19 cellular contexts compared by ENCODE assay signal in genomic region chr2:238261718-238262375, GRCh38. TPM values are rescaled to one million over a fixed set of nuclear protein-coding genes. Genes with fewer than 3 reads are reported as not detected.
DNase-seq lines count a peak whose midpoint lies in the region; ATAC-seq and TF ChIP-seq lines count a peak whose summit lies in the region.
"Had no signal": no experiment of that assay in that cellular context is flagged by ENCODE, and none has a peak within 500 bp of the region (broad histone marks: within the 10 kb centered on the region; RNA-seq: fewer than 3 reads in every experiment).

No MANE protein-coding gene starts in this region.

- no peak overlapping the region for H3K4me2 ChIP-seq in mesenchymal stem cell (ENCODE audit: low read length, poor library complexity, severe bottlenecking)

- no peak for ATAC-seq in natural killer cell treated with Interleukin-12 subunit alpha and Interleukin-12 subunit beta and Interleukin-15 and Interleukin-18, amount 100 ng/mL, for 72 hours
- ATAC-seq in natural killer cell (no peak), GM21825 (IDR thresholded peaks at IDR 0.05; ENCODE audit: unreplicated experiment) (no peak)

- 91 to 93% methylated on average over 12 to 16 of the region's 16 CpGs for WGBS in endodermal cell (ENCODE audit: insufficient coverage in 1 of 2, insufficient read length in 1 of 2), 2 experiments
- WGBS in mesenchymal stem cell, result 97% methylated on average over 16 of the region's 16 CpGs

- H2BK120ac ChIP-seq in mesenchymal stem cell (ENCODE audit: low read depth, low read length), result no peak overlapping the region

- no peak overlapping the region for H2BK12ac ChIP-seq in mesenchymal stem cell (ENCODE audit: low read length in 2 of 2)

- H2AK5ac ChIP-seq in mesenchymal stem cell (ENCODE audit: low read length, severe bottlenecking), result peak overlapping the region; percentile 30

- H4K91ac ChIP-seq in mesenchymal stem cell (ENCODE audit: low read length), result peak overlapping the region; percentile 13

- TF ChIP-seq CTCF in natural killer cell (IDR thresholded peaks at IDR 0.05), result no peak
- TF ChIP-seq CTCF in endodermal cell (conservative IDR thresholded peaks at IDR 0.05), result no peak

- H2BK15ac ChIP-seq in mesenchymal stem cell (ENCODE audit: low read depth, poor library complexity, severe bottlenecking), result no peak overlapping the region

- H3K36me3 ChIP-seq in endodermal cell (ENCODE audit: control insufficient read depth, insufficient read depth, low read length) (peaks cover 53% of the 10 kb centered on the region), mesenchymal stem cell (ENCODE audit: control insufficient read depth in 1 of 2, insufficient read depth in 2 of 2, low read depth in 1 of 2, low read length in 2 of 2) (peaks cover 49 to 52% of the 10 kb centered on the region in 2 experiments)

- H3K9me3 Mint-ChIP-seq in natural killer cell treated with Interleukin-12 subunit alpha and Interleukin-12 subunit beta and Interleukin-15 and Interleukin-18, amount 100 ng/mL, for 72 hours, result no peaks in the 10 kb centered on the region
- H3K9me3 Mint-ChIP-seq in natural killer cell (no peaks in the 10 kb centered on the region), endodermal cell (no peaks in the 10 kb centered on the region)
- H3K9me3 Mint-ChIP-seq: H9 had no signal

- H2AFZ ChIP-seq in mesenchymal stem cell (ENCODE audit: low read depth, low read length), result no peak overlapping the region

- no peak overlapping the region for H3K23ac ChIP-seq in mesenchymal stem cell (ENCODE audit: low read length in 2 of 2)

- intact Hi-C loops in natural killer cell (cut with micrococcal nuclease), result no loop called here

- peaks cover 4 to 6% of the 10 kb centered on the region in 2 donors for H3K4me1 Mint-ChIP-seq in natural killer cell treated with Interleukin-12 subunit alpha and Interleukin-12 subunit beta and Interleukin-15 and Interleukin-18, amount 100 ng/mL, for 72 hours (ENCODE audit: low read depth in 2 of 2)
- H3K4me1 Mint-ChIP-seq in natural killer cell, result peaks cover 4 to 7% of the 10 kb centered on the region in 2 donors
- H3K4me1 Mint-ChIP-seq in endodermal cell, result peaks cover 4% of the 10 kb centered on the region

- H3K27me3 ChIP-seq in endodermal cell (ENCODE audit: control insufficient read depth, insufficient read depth, low read length, poor library complexity, severe bottlenecking), result no peaks in the 10 kb centered on the region
- no peaks in the 10 kb centered on the region for H3K27me3 ChIP-seq in mesenchymal stem cell (ENCODE audit: control insufficient read depth in 1 of 2, insufficient read depth in 1 of 2, low read length in 2 of 2)
- H3K27me3 ChIP-seq: SJSA1 had no signal

- no peak overlapping the region for H3K14ac ChIP-seq in mesenchymal stem cell (ENCODE audit: low read length in 2 of 2)

- H2BK5ac ChIP-seq in mesenchymal stem cell (ENCODE audit: low read depth, low read length, poor library complexity, severe bottlenecking), result no peak overlapping the region

- H3K27me3 Mint-ChIP-seq in natural killer cell treated with Interleukin-12 subunit alpha and Interleukin-12 subunit beta and Interleukin-15 and Interleukin-18, amount 100 ng/mL, for 72 hours, result no peaks in the 10 kb centered on the region
- no peaks in the 10 kb centered on the region for H3K27me3 Mint-ChIP-seq in natural killer cell (ENCODE audit: low read depth in 2 of 2)
- no peaks in the 10 kb centered on the region for H3K27me3 Mint-ChIP-seq in endodermal cell (ENCODE audit: insufficient read depth)
- H3K27me3 Mint-ChIP-seq: CD4-positive, CD25-positive, alpha-beta regulatory T cell had no signal

- H3K18ac ChIP-seq in mesenchymal stem cell (ENCODE audit: low read depth in 1 of 2, low read length in 2 of 2), result no peak overlapping the region

- H3K4me3 ChIP-seq in endodermal cell (ENCODE audit: low read length) (no peak overlapping the region), mesenchymal stem cell (ENCODE audit: insufficient read depth in 1 of 2, low read depth in 1 of 2, low read length in 2 of 2) (no peak overlapping the region)
- H3K4me3 ChIP-seq: SJSA1 had no signal

- no peaks in the 10 kb centered on the region for H3K36me3 Mint-ChIP-seq in natural killer cell treated with Interleukin-12 subunit alpha and Interleukin-12 subunit beta and Interleukin-15 and Interleukin-18, amount 100 ng/mL, for 72 hours
- no peaks in the 10 kb centered on the region for H3K36me3 Mint-ChIP-seq in natural killer cell
- peaks cover 28% of the 10 kb centered on the region for H3K36me3 Mint-ChIP-seq in endodermal cell (ENCODE audit: low read depth)

- H3K9ac ChIP-seq in endodermal cell (ENCODE audit: extremely low read depth, low read length, poor library complexity, severe bottlenecking), result no peak overlapping the region
- peak overlapping the region; percentile 66 for H3K9ac ChIP-seq in mesenchymal stem cell (ENCODE audit: low read length)

- H3K4me3 Mint-ChIP-seq in natural killer cell treated with Interleukin-12 subunit alpha and Interleukin-12 subunit beta and Interleukin-15 and Interleukin-18, amount 100 ng/mL, for 72 hours, result no peak overlapping the region
- H3K4me3 Mint-ChIP-seq in natural killer cell (no peak overlapping the region), endodermal cell (no peak overlapping the region)
- H3K4me3 Mint-ChIP-seq: CD4-positive, CD25-positive, alpha-beta regulatory T cell; H9 had no signal

- no peak overlapping the region for H4K8ac ChIP-seq in mesenchymal stem cell (ENCODE audit: low read length)

- H3K27ac ChIP-seq in endodermal cell (ENCODE audit: low read depth, low read length) (peak overlapping the region; percentile 75), mesenchymal stem cell (ENCODE audit: low read length, poor library complexity, severe bottlenecking) (no peak overlapping the region)
- H3K27ac ChIP-seq: SJSA1 had no signal

- H3K9me3 ChIP-seq in endodermal cell (ENCODE audit: control insufficient read depth, low read length), result no peaks in the 10 kb centered on the region
- H3K9me3 ChIP-seq in mesenchymal stem cell (ENCODE audit: control insufficient read depth, low read length), result no peaks in the 10 kb centered on the region
- H3K9me3 ChIP-seq: Caco-2, SJSA1 had no signal

- no peaks in the 10 kb centered on the region for H3K79me1 ChIP-seq in mesenchymal stem cell (replicated peaks; ENCODE audit: low read length, poor library complexity, severe bottlenecking)

- H3K4me1 ChIP-seq in endodermal cell (ENCODE audit: control insufficient read depth, insufficient read depth, low read length) (no peaks in the 10 kb centered on the region), mesenchymal stem cell (ENCODE audit: control insufficient read depth, insufficient read depth, low read depth, low read length) (peaks cover 26% of the 10 kb centered on the region)
- H3K4me1 ChIP-seq: SJSA1 had no signal

- peak; percentile 22 for DNase-seq in natural killer cell treated with Interleukin-12 subunit alpha and Interleukin-12 subunit beta and Interleukin-15 and Interleukin-18, amount 100 ng/mL, for 72 hours (ENCODE audit: low spot score)
- DNase-seq in natural killer cell, result no peak
- no peak for DNase-seq in endodermal cell
- no peak for DNase-seq in mesenchymal stem cell
- no peak for DNase-seq in hippocampal formation (lab: John Stamatoyannopoulos, UW)
- DNase-seq in putamen (ENCODE audit: low spot score), result no peak
- DNase-seq in activated CD4-positive, CD25-positive, alpha-beta regulatory T cell (lab: John Stamatoyannopoulos, UW), result no peak
- DNase-seq: Caco-2; CD4-positive, CD25-positive, alpha-beta regulatory T cell; EL; H9; MV-4-11; NCI-H1417; NCI-H187 treated with DMSO at 0.1 percent for 48 hours; NCI-H446 treated with DMSO at 0.1 percent for 48 hours; NCI-H748 treated with DMSO at 0.1 percent for 48 hours; OCI-M1 had no signal

- H3K27ac Mint-ChIP-seq in natural killer cell treated with Interleukin-12 subunit alpha and Interleukin-12 subunit beta and Interleukin-15 and Interleukin-18, amount 100 ng/mL, for 72 hours, result no peak overlapping the region
- no peak overlapping the region for H3K27ac Mint-ChIP-seq in natural killer cell
- H3K27ac Mint-ChIP-seq in endodermal cell, result no peak overlapping the region

- no peak overlapping the region for H3K4ac ChIP-seq in mesenchymal stem cell (ENCODE audit: low read depth in 1 of 2, low read length in 2 of 2)

RNA-seq across cellular contexts. Expression of gene HES6, which starts 22.0 kb away (rescaled TPM):
- 10 to 100 TPM in 1 of 2 donors, 1 to 10 TPM in 1; 5.7 to 11.3 TPM for total RNA-seq in natural killer cell treated with Interleukin-12 subunit alpha and Interleukin-12 subunit beta and Interleukin-15 and Interleukin-18, amount 100 ng/mL, for 72 hours
- 10 to 100 TPM; 11.3 to 15.4 (median 13.5) TPM for total RNA-seq in natural killer cell
- 10 to 100 TPM; 17.8 to 26.3 TPM for total RNA-seq in endodermal cell
- 302 TPM for polyA plus RNA-seq in endodermal cell (2013, experiment 1 of 2)
- polyA plus RNA-seq in endodermal cell (2013, experiment 2 of 2), result 279 TPM
- 3.5 TPM for polyA plus RNA-seq in mesenchymal stem cell (2013, experiment 1 of 2)
- 2.9 TPM for polyA plus RNA-seq in mesenchymal stem cell (2013, experiment 2 of 2)

RNA-seq across cellular contexts. Expression of gene PER2, which starts 26.6 kb away (rescaled TPM):
- total RNA-seq in natural killer cell treated with Interleukin-12 subunit alpha and Interleukin-12 subunit beta and Interleukin-15 and Interleukin-18, amount 100 ng/mL, for 72 hours, result 10 to 100 TPM; 13.8 to 18.4 TPM
- total RNA-seq in natural killer cell, result 10 to 100 TPM; 26.3 to 32.9 (median 32.6) TPM
- 10 to 100 TPM in 1 of 2 donors, 1 to 10 TPM in 1; 9.7 to 13.5 TPM for total RNA-seq in endodermal cell
- 5.6 TPM for polyA plus RNA-seq in endodermal cell (2013, experiment 1 of 2)
- 4.9 TPM for polyA plus RNA-seq in endodermal cell (2013, experiment 2 of 2)
- 1.1 TPM for polyA plus RNA-seq in mesenchymal stem cell (2013, experiment 1 of 2)
- 1.1 TPM for polyA plus RNA-seq in mesenchymal stem cell (2013, experiment 2 of 2)

RNA-seq across cellular contexts. Expression of gene ILKAP, which starts 58.4 kb away (rescaled TPM):
- total RNA-seq in natural killer cell treated with Interleukin-12 subunit alpha and Interleukin-12 subunit beta and Interleukin-15 and Interleukin-18, amount 100 ng/mL, for 72 hours, result 10 to 100 TPM; 75.8 to 99.7 TPM
- 100 to 1,000 TPM; 146 to 200 (median 183) TPM for total RNA-seq in natural killer cell
- total RNA-seq in endodermal cell, result 10 to 100 TPM; 40.9 to 46.4 TPM
- 42.6 TPM for polyA plus RNA-seq in endodermal cell (2013, experiment 1 of 2)
- 38.0 TPM for polyA plus RNA-seq in endodermal cell (2013, experiment 2 of 2)
- polyA plus RNA-seq in mesenchymal stem cell (2013, experiment 1 of 2), result 19.8 TPM
- polyA plus RNA-seq in mesenchymal stem cell (2013, experiment 2 of 2), result 20.1 TPM

RNA-seq across cellular contexts. Expression of gene TRAF3IP1, which starts 58.5 kb away (rescaled TPM):
- total RNA-seq in natural killer cell treated with Interleukin-12 subunit alpha and Interleukin-12 subunit beta and Interleukin-15 and Interleukin-18, amount 100 ng/mL, for 72 hours, result 10 to 100 TPM in 1 of 2 donors, 1 to 10 TPM in 1; 7.9 to 10.6 TPM
- total RNA-seq in natural killer cell (10 to 100 TPM in 2 of 3 donors, 1 to 10 TPM in 1; 9.7 to 11.9 (median 11.3) TPM), endodermal cell (10 to 100 TPM; 21.9 to 28.3 TPM)
- polyA plus RNA-seq in endodermal cell (2013, experiment 1 of 2), result 14.1 TPM
- polyA plus RNA-seq in endodermal cell (2013, experiment 2 of 2), result 10.9 TPM
- polyA plus RNA-seq in mesenchymal stem cell (2013, experiment 1 of 2), result 15.5 TPM
- 15.2 TPM for polyA plus RNA-seq in mesenchymal stem cell (2013, experiment 2 of 2)
